In genomic region chr11:60594998-60595637, GRCh38 we compare ENCODE assay signal across 18 cellular contexts.
"Had no signal": no experiment of that assay in that cellular context is flagged by ENCODE, and none has a peak within 500 bp of the region (broad histone marks: within the 10 kb centered on the region; RNA-seq: fewer than 3 reads in every experiment).

No MANE protein-coding gene starts in this region.

- H3K27ac ChIP-seq: brain microvascular endothelial cell, tibial artery, vagina had no signal

- DNase-seq: activated CD4-positive, alpha-beta T cell treated with anti-CD3 and anti-CD28 coated beads, Interleukin-2, amount 50 U/mL, for 1 hour; activated effector memory CD4-positive, alpha-beta T cell treated with Interleukin-2 at 50 U/mL for 16 hours; amniotic stem cell; brain microvascular endothelial cell; immature natural killer cell; left cardiac atrium; mammary epithelial cell; right cardiac atrium; T-helper 17 cell; tibial artery had no signal

- H3K4me1 Mint-ChIP-seq: activated naive CD4-positive, alpha-beta T cell treated with anti-CD3 and anti-CD28 coated beads, Interleukin-2, amount 50 U/mL, for 24 hours; immature natural killer cell; neural crest cell; stimulated activated memory B cell treated with anti-CD40 and anti-IgM and Interleukin-4, amounts not matched to agents 10 μg/mL and 1 μg/mL and 100 μg/mL, for 72 hours; T-helper 17 cell had no signal

- H3K27ac Mint-ChIP-seq: activated naive CD4-positive, alpha-beta T cell treated with anti-CD3 and anti-CD28 coated beads, Interleukin-2, amount 50 U/mL, for 24 hours; immature natural killer cell; stimulated activated memory B cell treated with anti-CD40 and anti-IgM and Interleukin-4, amounts not matched to agents 10 μg/mL and 1 μg/mL and 100 μg/mL, for 72 hours; T-helper 17 cell had no signal

- H3K27me3 Mint-ChIP-seq: stimulated activated memory B cell treated with anti-CD40 and anti-IgM and Interleukin-4, amounts not matched to agents 10 μg/mL and 1 μg/mL and 100 μg/mL, for 72 hours had no signal

- H3K36me3 ChIP-seq: brain microvascular endothelial cell, tibial artery, vagina had no signal

- FAIRE-seq: endometrium, small intestine, TTC549 had no signal

- ATAC-seq: esophagus mucosa; right cardiac atrium; stimulated activated memory B cell treated with anti-CD40 and anti-IgM and Interleukin-4, amounts not matched to agents 10 μg/mL and 1 μg/mL and 100 μg/mL, for 72 hours; T-helper 17 cell had no signal

- H3K27me3 ChIP-seq: brain microvascular endothelial cell, tibial artery, vagina had no signal

- H3K4me1 ChIP-seq: tibial artery, vagina had no signal

- H3K9me3 ChIP-seq: tibial artery, vagina had no signal

- H3K4me3 Mint-ChIP-seq: activated naive CD4-positive, alpha-beta T cell treated with anti-CD3 and anti-CD28 coated beads, Interleukin-2, amount 50 U/mL, for 24 hours; immature natural killer cell; neural crest cell; stimulated activated memory B cell treated with anti-CD40 and anti-IgM and Interleukin-4, amounts not matched to agents 10 μg/mL and 1 μg/mL and 100 μg/mL, for 72 hours; T-helper 17 cell had no signal

- H3K4me3 ChIP-seq: tibial artery, vagina had no signal

- H3K36me3 Mint-ChIP-seq: immature natural killer cell had no signal
